1 cellular context compared by ENCODE assay signal in genomic region chr16:28865722-28866453, GRCh38.
TF ChIP-seq lines count a peak whose summit lies in the region.

No MANE protein-coding gene starts in this region.

TF ChIP-seq in HepG2, 621 proteins besides CTCF, POLR2A, EP300 and RAD21 (continued from another document and continues in another):
- TF ChIP-seq ZNF609 (CRISPR knock-in tag; IDR thresholded peaks at IDR 0.05; ENCODE audit: borderline replicate concordance) (no peak), IRF2 (CRISPR knock-in tag; IDR thresholded peaks at IDR 0.05) (no peak), ZNF747 (CRISPR knock-in tag; IDR thresholded peaks at IDR 0.05; ENCODE audit: borderline replicate concordance) (0 out of 2 replicates have a peak, but pooled peaks have one; percentile 21), SMAD3 (CRISPR knock-in tag; IDR thresholded peaks at IDR 0.05) (no peak), ZBTB7B (CRISPR knock-in tag; IDR thresholded peaks at IDR 0.05) (0 out of 2 replicates have a peak, but pooled peaks have one; percentile 25), ZBTB2 (CRISPR knock-in tag; IDR thresholded peaks at IDR 0.05; ENCODE audit: low read depth) (peak; percentile 46; the same call in 1 of the 2 replicates), FOXC1 (CRISPR knock-in tag; IDR thresholded peaks at IDR 0.05; ENCODE audit: borderline replicate concordance) (peak; percentile 39; the same call in 1 of the 2 replicates), ZSCAN29 (CRISPR knock-in tag; conservative IDR thresholded peaks at IDR 0.05) (no peak), HOMEZ (CRISPR knock-in tag; IDR thresholded peaks at IDR 0.05; ENCODE audit: low read depth) (0 out of 2 replicates have a peak, but pooled peaks have one; percentile 10), ZNF234 (CRISPR knock-in tag; conservative IDR thresholded peaks at IDR 0.05) (0 out of 2 replicates have a peak, but pooled peaks have one; percentile 42), ZNF512B (CRISPR knock-in tag; IDR thresholded peaks at IDR 0.05; ENCODE audit: borderline replicate concordance) (no peak), ZXDC (CRISPR knock-in tag; IDR thresholded peaks at IDR 0.05) (no peak), SNAPC5 (CRISPR knock-in tag; IDR thresholded peaks at IDR 0.05; ENCODE audit: borderline replicate concordance) (no peak), GPBP1L1 (CRISPR knock-in tag; IDR thresholded peaks at IDR 0.05) (no peak), TFDP1 (CRISPR knock-in tag; IDR thresholded peaks at IDR 0.05; ENCODE audit: borderline replicate concordance) (peak; percentile 91), ZNF670 (CRISPR knock-in tag; IDR thresholded peaks at IDR 0.05; ENCODE audit: borderline replicate concordance) (peak; percentile 83; the same call in 1 of the 2 replicates), HES4 (CRISPR knock-in tag; IDR thresholded peaks at IDR 0.05; ENCODE audit: borderline replicate concordance) (no peak), ZC3H4 (CRISPR knock-in tag; IDR thresholded peaks at IDR 0.05; ENCODE audit: borderline replicate concordance) (no peak), BATF2 (CRISPR knock-in tag; IDR thresholded peaks at IDR 0.05) (no peak), MTA1 (CRISPR knock-in tag; IDR thresholded peaks at IDR 0.05; ENCODE audit: borderline replicate concordance) (0 out of 2 replicates have a peak, but pooled peaks have one; percentile 23), ZNF616 (CRISPR knock-in tag; IDR thresholded peaks at IDR 0.05; ENCODE audit: low read depth) (peak; percentile 37; the same call in 1 of the 2 replicates), ZNF576 (CRISPR knock-in tag; IDR thresholded peaks at IDR 0.05) (no peak), RBM22 (optimal IDR thresholded peaks at IDR 0.05; ENCODE audit: low read length) (no peak), ARID3A (IDR thresholded peaks at IDR 0.05; ENCODE audit: low read depth, low read length) (no peak), KDM2A (CRISPR knock-in tag; IDR thresholded peaks at IDR 0.05; ENCODE audit: borderline replicate concordance, low read depth) (no peak), ZNF878 (CRISPR knock-in tag; IDR thresholded peaks at IDR 0.05) (no peak), NRL (CRISPR knock-in tag; IDR thresholded peaks at IDR 0.05; ENCODE audit: borderline replicate concordance) (no peak), ZNF776 (CRISPR knock-in tag; IDR thresholded peaks at IDR 0.05) (no peak), ZNF761 (CRISPR knock-in tag; conservative IDR thresholded peaks at IDR 0.05) (no peak), YEATS2 (CRISPR knock-in tag; IDR thresholded peaks at IDR 0.05; ENCODE audit: borderline replicate concordance) (peak; percentile 40; the same call in 1 of the 2 replicates)
